ENCODE assay signal across 8 cellular contexts in genomic region chr4:152778656-152779512, GRCh38. TPM values are rescaled to one million over a fixed set of nuclear protein-coding genes. Genes with fewer than 3 reads are reported as not detected.
DNase-seq lines count a peak whose midpoint lies in the region; TF ChIP-seq lines count a peak whose summit lies in the region.

No MANE protein-coding gene starts in this region.

- no peaks in the 10 kb centered on the region for H3K27me3 ChIP-seq in CD8-positive, alpha-beta memory T cell (ENCODE audit: insufficient read depth, low read length, poor library complexity, severe bottlenecking)
- H3K27me3 ChIP-seq in H7 (ENCODE audit: control insufficient read depth, insufficient read depth, low read length), result no peaks in the 10 kb centered on the region
- H3K27me3 ChIP-seq in OCI-LY3 (ENCODE audit: low read depth, low read length), result peaks cover 13% of the 10 kb centered on the region
- no peaks in the 10 kb centered on the region for H3K27me3 ChIP-seq in cardiac muscle cell
- H3K27me3 ChIP-seq in vagina, result no peaks in the 10 kb centered on the region

- TF ChIP-seq CTCF in OCI-LY3 (IDR thresholded peaks at IDR 0.05; ENCODE audit: low read depth, low read length), result no peak
- no peak for TF ChIP-seq CTCF in cardiac muscle cell (IDR thresholded peaks at IDR 0.05; ENCODE audit: low read depth, low read length)
- no peak for TF ChIP-seq CTCF in osteocyte (IDR thresholded peaks at IDR 0.05)
- TF ChIP-seq CTCF in vagina (IDR thresholded peaks at IDR 0.05), result no peak

- H3K4me2 ChIP-seq in OCI-LY3 (ENCODE audit: low read length), result peak overlapping the region; percentile 94

- peak in 4 of 5 donors; percentile 3 to 57 (median 34) for DNase-seq in CD8-positive, alpha-beta memory T cell
- peak; percentile 18 for DNase-seq in H7
- DNase-seq in activated naive CD4-positive, alpha-beta T cell treated with anti-CD3 and anti-CD28 coated beads for 36 hours, result peak; percentile 47
- peak in 1 of 2 donors; percentile 23 for DNase-seq in cardiac muscle cell (ENCODE audit: low read depth in 1 of 2, low spot score in 1 of 2)
- DNase-seq in osteocyte (ENCODE audit: extremely low spot score, unreplicated experiment), result no peak
- no peak for DNase-seq in vagina (ENCODE audit: extremely low spot score in 2 of 2)
- DNase-seq in SKM-1 (lab: John Stamatoyannopoulos, UW; ENCODE audit: unreplicated experiment), result no peak

- peak overlapping the region; percentile 95 to 100 (median 99) for H3K4me3 Mint-ChIP-seq in CD8-positive, alpha-beta memory T cell
- H3K4me3 Mint-ChIP-seq in activated naive CD4-positive, alpha-beta T cell treated with anti-CD3 and anti-CD28 coated beads for 36 hours, result peak overlapping the region; percentile 91
- H3K4me3 Mint-ChIP-seq in osteocyte (ENCODE audit: unreplicated experiment), result peak overlapping the region; percentile 99

- POLR2A ChIA-PET in CD8-positive, alpha-beta memory T cell (lab: Charles Lee), result interaction anchor here (1.0 to 1.7 kb wide), 3 partner anchors 100 to 281 kb away, joined by 3 to 7 read pairs (median 5); partner anchors contain the start of genes FBXW7 and TMEM154

- H3K27me3 Mint-ChIP-seq in CD8-positive, alpha-beta memory T cell, result peaks cover 0 to 4% of the 10 kb centered on the region in 2 donors
- peaks cover 4% of the 10 kb centered on the region for H3K27me3 Mint-ChIP-seq in activated naive CD4-positive, alpha-beta T cell treated with anti-CD3 and anti-CD28 coated beads for 36 hours (ENCODE audit: low read depth)
- H3K27me3 Mint-ChIP-seq in osteocyte (ENCODE audit: unreplicated experiment), result peaks cover 21% of the 10 kb centered on the region

- peak overlapping the region; percentile 92 to 99 (median 98) for H3K27ac Mint-ChIP-seq in CD8-positive, alpha-beta memory T cell
- H3K27ac Mint-ChIP-seq in activated naive CD4-positive, alpha-beta T cell treated with anti-CD3 and anti-CD28 coated beads for 36 hours, result peak overlapping the region; percentile 75
- peak overlapping the region; percentile 100 for H3K27ac Mint-ChIP-seq in osteocyte (ENCODE audit: unreplicated experiment)

- no peaks in the 10 kb centered on the region for H3K36me3 ChIP-seq in CD8-positive, alpha-beta memory T cell (ENCODE audit: insufficient read depth, low read length)
- H3K36me3 ChIP-seq in H7 (replicated peaks; ENCODE audit: control insufficient read depth, insufficient read depth, low read length) (no peaks in the 10 kb centered on the region; the same call in 1 of the 2 replicates), OCI-LY3 (replicated peaks; ENCODE audit: low read depth, low read length) (no peaks in the 10 kb centered on the region), cardiac muscle cell (no peaks in the 10 kb centered on the region), vagina (no peaks in the 10 kb centered on the region)

- H3K4me3 ChIP-seq in CD8-positive, alpha-beta memory T cell (ENCODE audit: low read length), result peak overlapping the region; percentile 81
- H3K4me3 ChIP-seq in H7 (ENCODE audit: insufficient read depth, low read depth, low read length), result peak overlapping the region; percentile 84
- peak overlapping the region; percentile 81 for H3K4me3 ChIP-seq in OCI-LY3 (ENCODE audit: low read length)
- H3K4me3 ChIP-seq in cardiac muscle cell, result peak overlapping the region; percentile 73
- peak overlapping the region; percentile 88 to 92 for H3K4me3 ChIP-seq in vagina

- intact Hi-C loops in activated naive CD4-positive, alpha-beta T cell treated with anti-CD3 and anti-CD28 coated beads for 36 hours (cut with micrococcal nuclease), result loop anchor here (1.0 to 10.0 kb wide), 8 partner anchors 99 to 1684 kb away; partner anchors contain the start of genes FBXW7, FHIP1A and RPS3A
- intact Hi-C loops in vagina (cut with DNase I), result no loop called here

- peak overlapping the region; percentile 74 for H3K9ac ChIP-seq in OCI-LY3 (ENCODE audit: low read length)

- H3K36me3 Mint-ChIP-seq in CD8-positive, alpha-beta memory T cell, result peaks cover 0 to 13% (median 0%) of the 10 kb centered on the region in 3 donors
- H3K36me3 Mint-ChIP-seq in activated naive CD4-positive, alpha-beta T cell treated with anti-CD3 and anti-CD28 coated beads for 36 hours (ENCODE audit: low read depth), result no peaks in the 10 kb centered on the region
- H3K36me3 Mint-ChIP-seq in osteocyte (ENCODE audit: unreplicated experiment), result no peaks in the 10 kb centered on the region

- H3K27ac ChIP-seq in CD8-positive, alpha-beta memory T cell (ENCODE audit: low read depth, low read length), result peak overlapping the region; percentile 84
- H3K27ac ChIP-seq in OCI-LY3 (ENCODE audit: low read length) (peak overlapping the region; percentile 9; the same call in 1 of the 2 replicates), cardiac muscle cell (peak overlapping the region; percentile 84), vagina (peak overlapping the region; percentile 95)

- H3K4me1 ChIP-seq in CD8-positive, alpha-beta memory T cell (ENCODE audit: insufficient read depth, low read length), result peaks cover 25% of the 10 kb centered on the region
- H3K4me1 ChIP-seq in OCI-LY3 (ENCODE audit: low read length) (peaks cover 24% of the 10 kb centered on the region), cardiac muscle cell (ENCODE audit: low read depth) (peaks cover 12% of the 10 kb centered on the region), vagina (peaks cover 38% of the 10 kb centered on the region)

- peak overlapping the region; percentile 98 for H2AFZ ChIP-seq in OCI-LY3 (ENCODE audit: low read depth, low read length)

- H3K4me1 Mint-ChIP-seq in CD8-positive, alpha-beta memory T cell, result peaks cover 37 to 54% (median 50%) of the 10 kb centered on the region in 3 donors
- peaks cover 23% of the 10 kb centered on the region for H3K4me1 Mint-ChIP-seq in activated naive CD4-positive, alpha-beta T cell treated with anti-CD3 and anti-CD28 coated beads for 36 hours (ENCODE audit: low read depth)
- H3K4me1 Mint-ChIP-seq in osteocyte (ENCODE audit: unreplicated experiment), result peaks cover 29% of the 10 kb centered on the region

- H3K9me3 ChIP-seq in CD8-positive, alpha-beta memory T cell (ENCODE audit: low read length), result no peaks in the 10 kb centered on the region
- no peaks in the 10 kb centered on the region for H3K9me3 ChIP-seq in OCI-LY3 (ENCODE audit: insufficient read depth, low read length)
- no peaks in the 10 kb centered on the region for H3K9me3 ChIP-seq in cardiac muscle cell (ENCODE audit: low read depth)
- H3K9me3 ChIP-seq in vagina, result no peaks in the 10 kb centered on the region

- no peaks in the 10 kb centered on the region for H3K9me3 Mint-ChIP-seq in CD8-positive, alpha-beta memory T cell
- no peaks in the 10 kb centered on the region for H3K9me3 Mint-ChIP-seq in activated naive CD4-positive, alpha-beta T cell treated with anti-CD3 and anti-CD28 coated beads for 36 hours
- no peaks in the 10 kb centered on the region for H3K9me3 Mint-ChIP-seq in osteocyte (ENCODE audit: unreplicated experiment)

- H4K20me1 ChIP-seq in OCI-LY3 (ENCODE audit: insufficient read depth, low read length), result no peaks in the 10 kb centered on the region

- CTCF ChIA-PET in CD8-positive, alpha-beta memory T cell (lab: Charles Lee), result interaction anchor here (0.5 to 2.5 kb wide), 13 partner anchors 9 to 348 kb away, joined by 3 to 12 read pairs (median 3); no protein-coding TSS in a partner anchor
- CTCF ChIA-PET in activated naive CD4-positive, alpha-beta T cell treated with anti-CD3 and anti-CD28 coated beads for 36 hours (lab: Charles Lee), result interaction anchor here (0.6 to 2.6 kb wide), 12 partner anchors 9 to 369 kb away, joined by 3 to 7 read pairs (median 4); partner anchors contain the start of genes FBXW7 and TMEM154

- no peak for TF ChIP-seq POLR2A in vagina (IDR thresholded peaks at IDR 0.05)

- H3K79me2 ChIP-seq in OCI-LY3 (ENCODE audit: low read length), result peaks cover 39% of the 10 kb centered on the region

RNA-seq across cellular contexts. Expression of gene TIGD4, which starts 0.6 kb away (rescaled TPM):
- total RNA-seq in CD8-positive, alpha-beta memory T cell, result under 1 TPM; 0.60 to 0.68 TPM
- 0.29 TPM for polyA plus RNA-seq in CD8-positive, alpha-beta memory T cell
- 0.73 and 1.8 TPM in 2 replicates for total RNA-seq in H7 (2014; rRNA removed; shearing (Covaris generic))
- total RNA-seq in activated naive CD4-positive, alpha-beta T cell treated with anti-CD3 and anti-CD28 coated beads for 36 hours, result under 1 TPM; 0.07 to 0.27 TPM
- total RNA-seq in cardiac muscle cell (0.56 and 1.5 TPM in 2 replicates), osteocyte (0.18 and 0.19 TPM in 2 replicates), vagina (0.49 TPM)
- polyA plus RNA-seq in cardiac muscle cell, result 0.55 and 0.82 TPM in 2 replicates

RNA-seq across cellular contexts. Expression of gene ARFIP1, which starts 0.9 kb away (rescaled TPM):
- 10 to 100 TPM; 13.1 to 14.0 TPM for total RNA-seq in CD8-positive, alpha-beta memory T cell
- polyA plus RNA-seq in CD8-positive, alpha-beta memory T cell, result 15.3 TPM
- 30.5 and 40.0 TPM in 2 replicates for total RNA-seq in H7 (2014; rRNA removed; shearing (Covaris generic))
- 1 to 10 TPM; 5.0 to 5.1 TPM for total RNA-seq in activated naive CD4-positive, alpha-beta T cell treated with anti-CD3 and anti-CD28 coated beads for 36 hours
- total RNA-seq in cardiac muscle cell (19.3 and 20.3 TPM in 2 replicates), osteocyte (41.9 and 43.2 TPM in 2 replicates), vagina (19.4 TPM)
- 26.9 and 32.7 TPM in 2 replicates for polyA plus RNA-seq in cardiac muscle cell

Comparison
In these comparisons a context has a peak if more than half of its experiments do, and no peak if none do; other contexts are left out.
1. DNase-seq: peak in CD8-positive, alpha-beta memory T cell (4 of 5), H7 (single experiment) and activated naive CD4-positive, alpha-beta T cell treated with anti-CD3 and anti-CD28 coated beads for 36 hours (single experiment); none in osteocyte (single experiment), vagina (0 of 2) and SKM-1 (single experiment).
2. H3K27ac ChIP-seq: peak in every context shown above with its lines; median percentile 95 in vagina; 84 in CD8-positive, alpha-beta memory T cell; 84 in cardiac muscle cell; 9 in OCI-LY3.
3. Peak in every context shown above with its lines, with median percentiles within 50 percentile points of each other: H3K4me3 ChIP-seq, H3K27ac Mint-ChIP-seq and H3K4me3 Mint-ChIP-seq.